ENCODE assay signal across 19 cellular contexts in genomic region chrX:66632473-66632872, GRCh38. TPM values are rescaled to one million over a fixed set of nuclear protein-coding genes. Genes with fewer than 3 reads are reported as not detected.
DNase-seq lines count a peak whose midpoint lies in the region; ATAC-seq, FAIRE-seq and TF ChIP-seq lines count a peak whose summit lies in the region.
"Had no signal": no experiment of that assay in that cellular context is flagged by ENCODE, and none has a peak within 500 bp of the region (broad histone marks: within the 10 kb centered on the region; RNA-seq: fewer than 3 reads in every experiment).

No MANE protein-coding gene starts in this region.

- FAIRE-seq in frontal cortex (lab: Jason Lieb, UNC), result no peak

- H3K27me3 ChIP-seq in adipocyte (replicated peaks; ENCODE audit: control insufficient read depth, insufficient read depth, low read length), result no peaks in the 10 kb centered on the region
- no peaks in the 10 kb centered on the region for H3K27me3 ChIP-seq in transverse colon
- H3K27me3 ChIP-seq: MG63, SJCRH30, tibial nerve had no signal

- no peak for ATAC-seq in HG03095 (IDR thresholded peaks at IDR 0.05; ENCODE audit: unreplicated experiment)
- ATAC-seq in GM21737 (IDR thresholded peaks at IDR 0.05; ENCODE audit: unreplicated experiment), result no peak
- ATAC-seq: natural killer cell treated with Interleukin-12 subunit alpha and Interleukin-12 subunit beta and Interleukin-15 and Interleukin-18, amount 100 ng/mL, for 72 hours; PC-3; stimulated activated naive CD8-positive, alpha-beta T cell treated with anti-CD3 and anti-CD28 coated beads, Interleukin-15, Interleukin-2, amounts not matched to agents 100 U/mL and 50 U/mL, for 24 hours had no signal

- intact Hi-C loops in transverse colon (cut with DNase I; ENCODE audit: low total_unique reads), result no loop called here

- H3K27ac ChIP-seq in transverse colon, result no peak overlapping the region
- H3K27ac ChIP-seq: 22Rv1, BLaER1, SJCRH30, tibial nerve had no signal

- DNase-seq in SIG-M5 treated with dmso at 0.1 percent for 504 hours (lab: John Stamatoyannopoulos, UW; ENCODE audit: unreplicated experiment) (peak; percentile 23), SIG-M5 (lab: John Stamatoyannopoulos, UW) (no peak), adipocyte (ENCODE audit: low read depth) (peak; percentile 29), fibroblast of villous mesenchyme (ENCODE audit: low read depth) (peak; percentile 34), transverse colon (no peak), frontal cortex (ENCODE audit: low spot score in 2 of 2) (no peak)
- DNase-seq: amygdala; Calu3; MG63; NCI-H1436 treated with DMSO at 0.1 percent for 48 hours; PC-3; SJCRH30; stimulated activated naive CD8-positive, alpha-beta T cell treated with anti-CD3 and anti-CD28 coated beads, Interleukin-15, Interleukin-2, amounts not matched to agents 100 U/mL and 50 U/mL, for 24 hours had no signal

- no peak for TF ChIP-seq POLR2A in transverse colon (IDR thresholded peaks at IDR 0.05)

- TF ChIP-seq CTCF in fibroblast of villous mesenchyme (IDR thresholded peaks at IDR 0.05; ENCODE audit: insufficient read depth, low read depth, low read length) (no peak), transverse colon (IDR thresholded peaks at IDR 0.05) (no peak)

- H3K4me3 ChIP-seq in adipocyte (ENCODE audit: low read length) (no peak overlapping the region), fibroblast of villous mesenchyme (ENCODE audit: low read depth, low read length) (no peak overlapping the region), transverse colon (no peak overlapping the region)
- H3K4me3 ChIP-seq: BLaER1, MG63, SJCRH30, tibial nerve had no signal

- in situ Hi-C loops in transverse colon (cut with MboI; ENCODE audit: low pct_ligation_motif_present in 1 of 4, low pct_unique_long_range_greater_than_20kb in 1 of 4, low sequenced_read_pairs in 3 of 4), result no loop called here

- H3K4me1 ChIP-seq in adipocyte (ENCODE audit: control insufficient read depth, insufficient read depth, low read length) (peaks cover 26% of the 10 kb centered on the region), transverse colon (no peaks in the 10 kb centered on the region)
- H3K4me1 ChIP-seq: BLaER1, SJCRH30, tibial nerve had no signal

- 45% methylated on average over 2 of the region's 2 CpGs; no CpG with 5 or more reads in 1 of the 2 donors for WGBS in transverse colon (ENCODE audit: low coverage in 1 of 2), 2 donors

- H3K9ac ChIP-seq in adipocyte (ENCODE audit: low read length), result peak overlapping the region; percentile 40
- H3K9ac ChIP-seq: BLaER1 had no signal

- TF ChIP-seq EP300 in transverse colon (IDR thresholded peaks at IDR 0.05; ENCODE audit: low read depth), result no peak

- H3K9me3 ChIP-seq in adipocyte (ENCODE audit: control insufficient read depth, low read length) (no peaks in the 10 kb centered on the region), transverse colon (no peaks in the 10 kb centered on the region)
- H3K9me3 ChIP-seq: MG63, SJCRH30, tibial nerve had no signal

- no peaks in the 10 kb centered on the region for H3K36me3 ChIP-seq in adipocyte (ENCODE audit: control insufficient read depth, insufficient read depth, low read length, severe bottlenecking)
- no peaks in the 10 kb centered on the region for H3K36me3 ChIP-seq in transverse colon
- H3K36me3 ChIP-seq: BLaER1, MG63, SJCRH30, tibial nerve had no signal

RNA-seq across cellular contexts. Expression of gene EDA2R, which starts 6.4 kb away (rescaled TPM):
- total RNA-seq in fibroblast of villous mesenchyme (8.1 and 18.1 TPM in 2 replicates), transverse colon (1 to 10 TPM in 1 of 4 donors, under 1 TPM in 2, not detected in 1; 0.48 to 2.0 (median 0.96) TPM), frontal cortex (1.2 TPM)
- total RNA-seq: Calu3, PC-3 had no signal

Comparison
In these comparisons a context has a peak if more than half of its experiments do, and no peak if none do; other contexts are left out.
1. DNase-seq: peak in SIG-M5 treated with dmso at 0.1 percent for 504 hours (single experiment), adipocyte (single experiment) and fibroblast of villous mesenchyme (single experiment); none in SIG-M5 (single experiment), transverse colon (single experiment) and frontal cortex (0 of 2).